8 cellular contexts compared by ENCODE assay signal in the genomic region with DNA sequence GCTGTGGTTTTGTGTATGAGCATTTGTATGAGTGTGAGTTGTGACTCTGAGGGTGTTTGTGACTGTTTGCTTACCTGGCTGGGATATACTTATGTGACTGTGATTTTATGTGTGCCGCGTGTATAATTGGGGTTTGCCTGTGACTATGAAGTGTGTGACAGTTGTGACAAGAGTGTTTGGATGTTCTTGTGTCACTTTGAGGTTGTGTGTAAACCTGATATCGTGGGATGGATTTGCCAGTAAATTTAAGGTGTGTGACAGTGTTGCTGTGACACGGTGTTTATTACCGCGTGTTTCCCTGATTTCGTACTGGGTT. TPM values are rescaled to one million over a fixed set of nuclear protein-coding genes. Genes with fewer than 3 reads are reported as not detected.
DNase-seq lines count a peak whose midpoint lies in the region; ATAC-seq and TF ChIP-seq lines count a peak whose summit lies in the region.

No MANE protein-coding gene starts in this region.

- H3K9me3 ChIP-seq in left lung (peaks cover 0 to 37% of the 10 kb centered on the region in 2 donors), thymus (ENCODE audit: control insufficient read depth) (peaks cover 1% of the 10 kb centered on the region)

- H3K27ac ChIP-seq in left lung (peak overlapping the region; percentile 81 to 82), thymus (ENCODE audit: low read depth) (peak overlapping the region; percentile 90)

- no peak for ATAC-seq in activated naive CD8-positive, alpha-beta T cell treated with anti-CD3 and anti-CD28 coated beads, Interleukin-2, amount 50 U/mL, for 24 hours
- ATAC-seq in left lung (no peak), GM19035 (IDR thresholded peaks at IDR 0.05; ENCODE audit: unreplicated experiment) (no peak), GM21526 (IDR thresholded peaks at IDR 0.05; ENCODE audit: low FRiP score, unreplicated experiment) (no peak)

- H3K27me3 ChIP-seq in left lung (no peaks in the 10 kb centered on the region), thymus (ENCODE audit: control insufficient read depth, insufficient read depth) (no peaks in the 10 kb centered on the region)

- H3K36me3 ChIP-seq in left lung (peaks cover 0 to 19% of the 10 kb centered on the region in 2 donors), thymus (ENCODE audit: control insufficient read depth, insufficient read depth) (no peaks in the 10 kb centered on the region)

- peaks cover 15 to 16% of the 10 kb centered on the region in 2 donors for H3K4me1 ChIP-seq in left lung
- H3K4me1 ChIP-seq in thymus (ENCODE audit: control insufficient read depth, insufficient read depth, low read length) = peaks cover 10% of the 10 kb centered on the region

- peaks cover 37% of the 10 kb centered on the region for H3K9me3 Mint-ChIP-seq in activated T-cell treated with anti-CD3 and anti-CD28 coated beads, Interleukin-2, amount 50 U/mL, for 24 hours
- peaks cover 31% of the 10 kb centered on the region for H3K9me3 Mint-ChIP-seq in activated naive CD8-positive, alpha-beta T cell treated with anti-CD3 and anti-CD28 coated beads, Interleukin-2, amount 50 U/mL, for 24 hours

- peak overlapping the region; percentile 63 to 67 for H3K4me3 ChIP-seq in left lung
- H3K4me3 ChIP-seq in thymus (ENCODE audit: low read length) = peak overlapping the region; percentile 94

- no peak for TF ChIP-seq CTCF in left lung (IDR thresholded peaks at IDR 0.05)

- DNase-seq in activated T-cell treated with anti-CD3 and anti-CD28 coated beads, Interleukin-2, amount 50 U/mL, for 24 hours = no peak
- no peak for DNase-seq in activated T-cell treated with anti-CD3 and anti-CD28 coated beads, Interleukin-2, amount 50 U/mL, for 1 hour
- no peak for DNase-seq in activated naive CD8-positive, alpha-beta T cell treated with anti-CD3 and anti-CD28 coated beads, Interleukin-2, amount 50 U/mL, for 24 hours
- no peak for DNase-seq in left lung
- DNase-seq in activated gamma-delta T cell treated with Interleukin-2 at 50 U/mL for 16 hours = no peak

- H3K4me1 Mint-ChIP-seq in activated T-cell treated with anti-CD3 and anti-CD28 coated beads, Interleukin-2, amount 50 U/mL, for 24 hours (ENCODE audit: low read depth) = peaks cover 39% of the 10 kb centered on the region
- H3K4me1 Mint-ChIP-seq in activated naive CD8-positive, alpha-beta T cell treated with anti-CD3 and anti-CD28 coated beads, Interleukin-2, amount 50 U/mL, for 24 hours = peaks cover 33% of the 10 kb centered on the region

- H3K4me3 Mint-ChIP-seq in activated T-cell treated with anti-CD3 and anti-CD28 coated beads, Interleukin-2, amount 50 U/mL, for 24 hours = peak overlapping the region; percentile 95
- peak overlapping the region; percentile 98 for H3K4me3 Mint-ChIP-seq in activated naive CD8-positive, alpha-beta T cell treated with anti-CD3 and anti-CD28 coated beads, Interleukin-2, amount 50 U/mL, for 24 hours

- peak overlapping the region; percentile 98 for H3K27ac Mint-ChIP-seq in activated T-cell treated with anti-CD3 and anti-CD28 coated beads, Interleukin-2, amount 50 U/mL, for 24 hours
- peak overlapping the region; percentile 93 for H3K27ac Mint-ChIP-seq in activated naive CD8-positive, alpha-beta T cell treated with anti-CD3 and anti-CD28 coated beads, Interleukin-2, amount 50 U/mL, for 24 hours

- peaks cover 75% of the 10 kb centered on the region for H3K36me3 Mint-ChIP-seq in activated T-cell treated with anti-CD3 and anti-CD28 coated beads, Interleukin-2, amount 50 U/mL, for 24 hours (ENCODE audit: low read depth)
- H3K36me3 Mint-ChIP-seq in activated naive CD8-positive, alpha-beta T cell treated with anti-CD3 and anti-CD28 coated beads, Interleukin-2, amount 50 U/mL, for 24 hours (ENCODE audit: low read depth) = peaks cover 46% of the 10 kb centered on the region

- H3K27me3 Mint-ChIP-seq in activated T-cell treated with anti-CD3 and anti-CD28 coated beads, Interleukin-2, amount 50 U/mL, for 24 hours = no peaks in the 10 kb centered on the region
- H3K27me3 Mint-ChIP-seq in activated naive CD8-positive, alpha-beta T cell treated with anti-CD3 and anti-CD28 coated beads, Interleukin-2, amount 50 U/mL, for 24 hours = no peaks in the 10 kb centered on the region

- intact Hi-C loops in left lung (cut with DNase I) = no loop called here

- 2% methylated on average over 7 of the region's 7 CpGs for WGBS in thymus

RNA-seq across cellular contexts. Expression of gene ZNF420, which starts 0.4 kb away (rescaled TPM):
- total RNA-seq in left lung = 10 to 100 TPM in 1 of 2 donors, 1 to 10 TPM in 1; 5.9 to 12.3 TPM
- polyA plus RNA-seq in thymus = 8.2 TPM
